ENCODE assay signal across 19 cellular contexts in the genomic region with DNA sequence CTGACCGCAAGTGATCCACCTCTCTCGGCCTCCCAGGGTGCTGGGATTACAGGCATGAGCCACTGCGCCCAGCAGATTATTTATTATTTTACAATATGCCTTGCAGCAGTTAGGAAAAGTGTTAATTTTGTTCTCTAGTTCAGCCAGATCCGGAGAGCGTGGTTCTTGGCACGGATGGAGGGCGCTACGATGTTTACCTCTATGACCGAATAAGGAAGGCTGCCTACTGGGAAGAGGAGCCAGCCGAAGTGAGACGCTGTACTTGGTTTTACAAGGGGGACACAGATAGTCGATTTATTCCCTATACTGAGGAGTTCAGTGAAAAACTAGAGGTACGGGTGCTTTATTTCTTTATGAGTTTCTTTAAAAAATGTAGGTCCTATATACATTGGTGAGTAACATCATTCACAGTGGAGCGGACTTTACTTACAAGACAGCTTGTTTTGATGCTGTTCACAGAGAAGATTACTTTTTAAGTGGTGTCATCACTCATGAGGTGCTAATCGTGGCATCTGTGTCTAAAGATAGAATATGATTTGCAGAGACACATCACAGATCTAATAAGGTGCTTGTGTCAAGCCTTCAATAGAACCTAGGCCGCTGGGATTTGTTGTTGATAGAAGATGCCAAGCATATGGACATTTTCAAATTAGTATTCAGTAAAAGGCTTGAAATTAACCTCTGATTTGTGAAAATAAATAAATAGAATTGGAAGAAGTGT. TPM values are rescaled to one million over a fixed set of nuclear protein-coding genes. Genes with fewer than 3 reads are reported as not detected.
A peak's percentile ranks its signal among the peaks of the same experiment; 100 is the strongest.
DNase-seq lines count a peak whose midpoint lies in the region; FAIRE-seq and TF ChIP-seq lines count a peak whose summit lies in the region.
"Had no signal": no experiment of that assay in that cellular context is flagged by ENCODE, and none has a peak within 500 bp of the region (broad histone marks: within the 10 kb centered on the region; RNA-seq: fewer than 3 reads in every experiment).

No MANE protein-coding gene starts in this region.

- no peak overlapping the region for H3K56ac ChIP-seq in H1 (replicated peaks; ENCODE audit: insufficient read length, low read depth, low read length)

- H3K36me3 ChIP-seq in H1 (ENCODE audit: control insufficient read depth in 2 of 4, insufficient read depth in 4 of 4, low read length in 3 of 4) (peaks cover 6 to 56% (median 26%) of the 10 kb centered on the region in 4 experiments; a peak in 7 of 8 replicates), muscle layer of colon (ENCODE audit: insufficient read depth, low read length) (peaks cover 36% of the 10 kb centered on the region), sigmoid colon (peaks cover 0 to 72% (median 10%) of the 10 kb centered on the region in 4 donors)

- no peak overlapping the region for H3K18ac ChIP-seq in H1 (ENCODE audit: extremely low read depth, low read length)

- H3K27ac Mint-ChIP-seq in activated CD4-positive, alpha-beta T cell treated with anti-CD3 and anti-CD28 coated beads, Interleukin-2, amount 10 ng/mL, durations not matched to agents 24 days and 14 days: peak overlapping the region; percentile 11
- H3K27ac Mint-ChIP-seq: CD4-positive, alpha-beta T cell had no signal

- CTCF ChIA-PET in H1 (lab: Charles Lee; ENCODE audit: partially characterized antibody): interaction anchor here (1.0 kb wide), 1 partner anchor 31 kb away, joined by 3 read pairs; no protein-coding TSS in a partner anchor

- no peak overlapping the region for H4K91ac ChIP-seq in H1 (replicated peaks; ENCODE audit: insufficient read length, low read length)

- H2BK15ac ChIP-seq in H1 (ENCODE audit: low read length): no peak overlapping the region

- no peak for TF ChIP-seq EP300 in H1 (IDR thresholded peaks at IDR 0.05; ENCODE audit: borderline replicate concordance in 1 of 2, low read depth in 2 of 2, low read length in 2 of 2)
- TF ChIP-seq EP300 in sigmoid colon (IDR thresholded peaks at IDR 0.05): no peak

- H3K4me3 Mint-ChIP-seq in activated CD4-positive, alpha-beta T cell treated with anti-CD3 and anti-CD28 coated beads, Interleukin-2, amount 10 ng/mL, durations not matched to agents 24 days and 14 days: no peak overlapping the region
- H3K4me3 Mint-ChIP-seq: CD4-positive, alpha-beta T cell had no signal

- H4K5ac ChIP-seq in H1 (ENCODE audit: insufficient read length, low read depth, low read length): no peak overlapping the region

- H3K79me2 ChIP-seq in H1 (ENCODE audit: control insufficient read depth in 1 of 2, insufficient read depth in 2 of 2, low read length in 2 of 2): peaks cover 0 to 23% of the 10 kb centered on the region in 2 experiments; a peak in 2 of 4 replicates

- no peak overlapping the region for H2BK5ac ChIP-seq in H1 (ENCODE audit: low read depth, low read length)

- no peak overlapping the region for H2BK120ac ChIP-seq in H1 (replicated peaks; ENCODE audit: low read depth, low read length)

- H2BK20ac ChIP-seq in H1 (ENCODE audit: low read length): no peak overlapping the region

- H3K4ac ChIP-seq in H1 (replicated peaks; ENCODE audit: insufficient read length, low read depth, low read length): no peak overlapping the region

- no peak for TF ChIP-seq POLR2A in H1 (IDR thresholded peaks at IDR 0.05; ENCODE audit: control extremely low read depth in 1 of 2, low read depth in 2 of 2, low read length in 2 of 2)
- no peak for TF ChIP-seq POLR2A in sigmoid colon (IDR thresholded peaks at IDR 0.05)

- no peak overlapping the region for H3K14ac ChIP-seq in H1 (ENCODE audit: insufficient read length)

- H2AFZ ChIP-seq in H1 (ENCODE audit: low read length): no peak overlapping the region

- H3K9me3 Mint-ChIP-seq in activated CD4-positive, alpha-beta T cell treated with anti-CD3 and anti-CD28 coated beads, Interleukin-2, amount 10 ng/mL, durations not matched to agents 24 days and 14 days: no peaks in the 10 kb centered on the region
- H3K9me3 Mint-ChIP-seq: CD4-positive, alpha-beta T cell had no signal

- H3K23me2 ChIP-seq in H1 (ENCODE audit: low read depth, low read length): no peaks in the 10 kb centered on the region

- no peak for FAIRE-seq in H1 (lab: Jason Lieb, UNC)
- FAIRE-seq: A549, D721Med, GM18507, HepG2 had no signal

- TF ChIP-seq CTCF in H1 (IDR thresholded peaks at IDR 0.05; ENCODE audit: control extremely low read depth in 1 of 3, insufficient read depth in 1 of 3, low read depth in 1 of 3, low read length in 3 of 3) (no peak), sigmoid colon (IDR thresholded peaks at IDR 0.05) (no peak)

- H3K4me2 ChIP-seq in H1 (ENCODE audit: insufficient read depth in 1 of 2, low read depth in 2 of 2, low read length in 2 of 2): no peak overlapping the region
- H3K4me2 ChIP-seq: A549 had no signal

- H3K4me1 Mint-ChIP-seq in activated CD4-positive, alpha-beta T cell treated with anti-CD3 and anti-CD28 coated beads, Interleukin-2, amount 10 ng/mL, durations not matched to agents 24 days and 14 days: peaks cover 2% of the 10 kb centered on the region

- H3K27me3 ChIP-seq in H1 (replicated peaks in 1 of 4; ENCODE audit: control insufficient read depth in 3 of 4, extremely low read depth in 1 of 4, insufficient read depth in 3 of 4, low read length in 3 of 4) (no peaks in the 10 kb centered on the region), muscle layer of colon (ENCODE audit: control insufficient read depth in 1 of 2, insufficient read depth in 2 of 2, low read length in 2 of 2) (no peaks in the 10 kb centered on the region), sigmoid colon (no peaks in the 10 kb centered on the region)

- 92% methylated on average over 16 of the region's 16 CpGs; no CpG with 5 or more reads in 1 of the 2 experiments for WGBS in H1 (ENCODE audit: extremely low coverage in 1 of 2, insufficient coverage in 1 of 2, insufficient read length in 1 of 2, insufficient replicate concordance in 2 of 2, low coverage in 1 of 2, low lambda C conversion rate in 2 of 2, missing lambda C conversion rate in 1 of 2), 2 experiments
- 88 to 89% methylated on average over 16 of the region's 16 CpGs for WGBS in sigmoid colon, 2 donors

- peaks cover 49% of the 10 kb centered on the region for H3K36me3 Mint-ChIP-seq in activated CD4-positive, alpha-beta T cell treated with anti-CD3 and anti-CD28 coated beads, Interleukin-2, amount 10 ng/mL, durations not matched to agents 24 days and 14 days (ENCODE audit: low read depth)

- H3K27ac ChIP-seq in H1 (ENCODE audit: low read depth, low read length): no peak overlapping the region
- peak overlapping the region; percentile 40 for H3K27ac ChIP-seq in muscle layer of colon (ENCODE audit: low read depth, low read length)
- H3K27ac ChIP-seq in sigmoid colon: peak overlapping the region; percentile 2 to 58 (median 56)
- H3K27ac ChIP-seq: 22Rv1, A549, C4-2B had no signal

- no peak overlapping the region for H2AK5ac ChIP-seq in H1 (ENCODE audit: low read depth, low read length)

- H3K9me3 ChIP-seq in H1 (ENCODE audit: insufficient read depth in 2 of 2, low read depth in 1 of 2, low read length in 1 of 2): no peaks in the 10 kb centered on the region
- H3K9me3 ChIP-seq in muscle layer of colon (ENCODE audit: low read length): no peaks in the 10 kb centered on the region
- no peaks in the 10 kb centered on the region for H3K9me3 ChIP-seq in sigmoid colon
- H3K9me3 ChIP-seq: A549, Caco-2, HAP-1 had no signal

- H3K4me1 ChIP-seq in H1 (replicated peaks in 1 of 4; ENCODE audit: control insufficient read depth in 3 of 4, insufficient read depth in 4 of 4, low read length in 3 of 4) (no peaks in the 10 kb centered on the region), muscle layer of colon (ENCODE audit: insufficient read depth, low read length) (no peaks in the 10 kb centered on the region), sigmoid colon (peaks cover 0 to 14% (median 0%) of the 10 kb centered on the region in 4 donors)
- H3K4me1 ChIP-seq: A549, Caco-2, HAP-1 had no signal

- H3K27me3 Mint-ChIP-seq in activated CD4-positive, alpha-beta T cell treated with anti-CD3 and anti-CD28 coated beads, Interleukin-2, amount 10 ng/mL, durations not matched to agents 24 days and 14 days: no peaks in the 10 kb centered on the region
- H3K27me3 Mint-ChIP-seq: CD4-positive, alpha-beta T cell had no signal

- H3K4me3 ChIP-seq in H1 (ENCODE audit: extremely low read depth in 1 of 4, insufficient read depth in 2 of 4, low read depth in 3 of 4, low read length in 4 of 4) (no peak overlapping the region), muscle layer of colon (ENCODE audit: low read depth in 1 of 2, low read length in 2 of 2) (no peak overlapping the region), sigmoid colon (no peak overlapping the region)
- H3K4me3 ChIP-seq: A549, HAP-1 had no signal

- peak overlapping the region; percentile 65; the same call in 1 of the 2 replicates for H4K8ac ChIP-seq in H1 (ENCODE audit: extremely low read depth, insufficient read depth, low read length)

- H3K79me1 ChIP-seq in H1 (ENCODE audit: low read depth, low read length): 0 out of 2 replicates have a peak, but pooled peaks cover 2% of the 10 kb centered on the region

- TF ChIP-seq RAD21 in H1 (IDR thresholded peaks at IDR 0.05 in 1 of 2, conservative IDR thresholded peaks at IDR 0.05 in 1 of 2; ENCODE audit: low read depth in 2 of 2, low read length in 2 of 2): no peak

- DNase-seq in activated CD4-positive, alpha-beta T cell treated with anti-CD3 and anti-CD28 coated beads, Interleukin-2, amount 10 ng/mL, durations not matched to agents 24 days and 14 days: no peak
- DNase-seq in activated CD4-positive, alpha-beta T cell treated with anti-CD3 and anti-CD28 coated beads for 1 hour: no peak
- DNase-seq in H1 (ENCODE audit: low read depth in 1 of 2, low spot score in 2 of 2): no peak
- no peak for DNase-seq in sigmoid colon
- DNase-seq in activated effector memory CD4-positive, alpha-beta T cell treated with anti-CD3 and anti-CD28 coated beads, Interleukin-2, amount 50 U/mL, for 16 hours: no peak
- DNase-seq in stimulated activated CD4-positive, alpha-beta T cell treated with anti-CD3 and anti-CD28 coated beads, Interleukin-4, amount 100 ng/mL, for 1 hour: no peak
- DNase-seq in occipital lobe (lab: John Stamatoyannopoulos, UW): no peak
- DNase-seq: AML-193; Caco-2; CD4-positive, alpha-beta T cell; GDM1 had no signal

- H3K9ac ChIP-seq in H1 (replicated peaks in 1 of 4; ENCODE audit: extremely low read depth in 1 of 4, low read depth in 3 of 4, low read length in 3 of 4) (no peak overlapping the region; a peak in 1 of 7 replicates), muscle layer of colon (ENCODE audit: low read length) (no peak overlapping the region)

- no peak overlapping the region for H3K23ac ChIP-seq in H1 (ENCODE audit: insufficient read length)

- H2BK12ac ChIP-seq in H1 (ENCODE audit: low read depth, low read length): no peak overlapping the region

- peaks cover 0 to 6% of the 10 kb centered on the region in 2 experiments for H4K20me1 ChIP-seq in H1 (replicated peaks in 1 of 2; ENCODE audit: control insufficient read depth in 1 of 2, insufficient read depth in 2 of 2, low read length in 2 of 2)

- POLR2A ChIA-PET in H1 (lab: Charles Lee; ENCODE audit: partially characterized antibody): interaction anchor here (0.7 kb wide), 1 partner anchor 1218 kb away, joined by 4 read pairs; no protein-coding TSS in a partner anchor

- intact Hi-C loops in activated CD4-positive, alpha-beta T cell treated with anti-CD3 and anti-CD28 coated beads, Interleukin-2, amount 10 ng/mL, durations not matched to agents 24 days and 14 days (cut with micrococcal nuclease): no loop called here
- intact Hi-C loops in sigmoid colon (cut with DNase I): no loop called here

RNA-seq across cellular contexts. Expression of a gene that starts 11.6 kb away (rescaled TPM):
- 78.0 and 90.3 TPM in 2 replicates for total RNA-seq in activated CD4-positive, alpha-beta T cell treated with anti-CD3 and anti-CD28 coated beads, Interleukin-2, amount 10 ng/mL, durations not matched to agents 24 days and 14 days
- total RNA-seq in H1 (2021; fragmentation: NEBNext Ultra II Directional; extraction: Animal tissue kit (Norgen Biotek cat#: 25700)): 98.2 and 105 TPM in 2 replicates
- polyA plus RNA-seq in H1 (2011; rRNA removed) (26.1 and 29.0 TPM in 2 replicates), sigmoid colon (10 to 100 TPM in 2 of 3 donors, 1 to 10 TPM in 1; 8.3 to 28.8 (median 13.4) TPM)
- polyA plus RNA-seq in H1 (2011; cell fraction: cytosol; rRNA removed): 27.2 TPM
- polyA plus RNA-seq in H1 (2011; cell fraction: nucleus; rRNA removed): 42.3 TPM
- polyA plus RNA-seq in H1 (2012, experiment 1 of 2): 38.1 to 80.7 TPM (median 57.2 TPM) in 4 replicates
- 4.5 TPM for polyA plus RNA-seq in H1 (2012, experiment 2 of 2)
- polyA plus RNA-seq in H1 (2013, experiment 1 of 2): 64.9 TPM
- 60.6 TPM for polyA plus RNA-seq in H1 (2013, experiment 2 of 2)
- 113 and 114 TPM in 2 replicates for polyA minus RNA-seq in H1 (2011; rRNA and poly(A)+ RNA removed)
- 41.1 TPM for polyA minus RNA-seq in H1 (2011; cell fraction: cytosol; rRNA and poly(A)+ RNA removed)
- polyA minus RNA-seq in H1 (2011; cell fraction: nucleus; rRNA and poly(A)+ RNA removed): 48.0 TPM
- total RNA-seq in sigmoid colon (10 to 100 TPM; 17.5 to 31.4 (median 19.1) TPM), occipital lobe (19.8 TPM)

RNA-seq across cellular contexts. Expression of a gene that starts 31.5 kb away (rescaled TPM):
- total RNA-seq in activated CD4-positive, alpha-beta T cell treated with anti-CD3 and anti-CD28 coated beads, Interleukin-2, amount 10 ng/mL, durations not matched to agents 24 days and 14 days: 125 and 128 TPM in 2 replicates
- total RNA-seq in H1 (2021; fragmentation: NEBNext Ultra II Directional; extraction: Animal tissue kit (Norgen Biotek cat#: 25700)): 79.8 and 81.7 TPM in 2 replicates
- polyA plus RNA-seq in H1 (2011; rRNA removed) (40.4 and 67.3 TPM in 2 replicates), sigmoid colon (10 to 100 TPM; 20.4 to 29.3 (median 25.4) TPM)
- 57.8 TPM for polyA plus RNA-seq in H1 (2011; cell fraction: cytosol; rRNA removed)
- polyA plus RNA-seq in H1 (2011; cell fraction: nucleus; rRNA removed): 32.4 TPM
- polyA plus RNA-seq in H1 (2012, experiment 1 of 2): 55.2 to 69.2 TPM (median 59.9 TPM) in 4 replicates
- polyA plus RNA-seq in H1 (2012, experiment 2 of 2): 10.1 TPM
- 47.2 TPM for polyA plus RNA-seq in H1 (2013, experiment 1 of 2)
- polyA plus RNA-seq in H1 (2013, experiment 2 of 2): 46.8 TPM
- polyA minus RNA-seq in H1 (2011; rRNA and poly(A)+ RNA removed): 78.4 and 96.4 TPM in 2 replicates
- polyA minus RNA-seq in H1 (2011; cell fraction: cytosol; rRNA and poly(A)+ RNA removed): 34.3 TPM
- 43.0 TPM for polyA minus RNA-seq in H1 (2011; cell fraction: nucleus; rRNA and poly(A)+ RNA removed)
- total RNA-seq in sigmoid colon (10 to 100 TPM; 36.8 to 64.9 (median 63.9) TPM), occipital lobe (62.7 TPM)
